ENCODE assay signal across 8 cellular contexts in genomic region chr22:39388261-39389011, GRCh38. TPM values are rescaled to one million over a fixed set of nuclear protein-coding genes. Genes with fewer than 3 reads are reported as not detected.
DNase-seq lines count a peak whose midpoint lies in the region; ATAC-seq and TF ChIP-seq lines count a peak whose summit lies in the region.

No MANE protein-coding gene starts in this region.

- TF ChIP-seq CTCF in dorsolateral prefrontal cortex (IDR thresholded peaks at IDR 0.05 in 54 of 56, conservative IDR thresholded peaks at IDR 0.05 in 2 of 56; ENCODE audit: low read depth in 1 of 56, partially characterized antibody in 56 of 56) = no peak
- no peak for TF ChIP-seq CTCF in right lobe of liver (IDR thresholded peaks at IDR 0.05)

- intact Hi-C loops in dorsolateral prefrontal cortex (cut with DNase I) (loop anchor here in 1 of 2 donors (5.0 kb wide), 1 partner anchor 36 kb away; no protein-coding TSS in a partner anchor), right lobe of liver (cut with DNase I) (no loop called here)

- peak overlapping the region; percentile 79 for H3K4me3 Mint-ChIP-seq in activated CD4-positive, alpha-beta T cell treated with anti-CD3 and anti-CD28 coated beads, Interleukin-2, amount 10 ng/mL, durations not matched to agents 7 days and 5 days

- no peak for TF ChIP-seq POLR2A in right lobe of liver (IDR thresholded peaks at IDR 0.05)

- peak; percentile 70 for ATAC-seq in GM18498 (IDR thresholded peaks at IDR 0.05; ENCODE audit: unreplicated experiment)
- peak; percentile 89 to 93 (median 90) for ATAC-seq in right lobe of liver
- no peak for ATAC-seq in GM21723 (IDR thresholded peaks at IDR 0.05; ENCODE audit: unreplicated experiment)

- WGBS in right lobe of liver (ENCODE audit: insufficient coverage, low coverage, low lambda C conversion rate, missing lambda C conversion rate) = 6% methylated on average over 24 of the region's 56 CpGs

- DNase-seq in NCI-H1092 treated with DMSO at 0.1 percent for 48 hours (lab: John Stamatoyannopoulos, UW) (peak; percentile 81), dorsolateral prefrontal cortex (peak; percentile 52 to 96 (median 80)), right lobe of liver (peak; percentile 64 to 81 (median 78)), Kasumi-1 (lab: John Stamatoyannopoulos, UW) (no peak)
- peak; percentile 93 for DNase-seq in activated CD4-positive, alpha-beta T cell treated with anti-CD3 and anti-CD28 coated beads, Interleukin-2, amount 10 ng/mL, durations not matched to agents 7 days and 5 days
- DNase-seq in stimulated activated CD4-positive, alpha-beta T cell treated with anti-CD3 and anti-CD28 coated beads, Interleukin-2, amount 100 ng/mL, for 4 hours (ENCODE audit: low read depth) = peak; percentile 47

- no peaks in the 10 kb centered on the region for H3K27me3 ChIP-seq in dorsolateral prefrontal cortex
- H3K27me3 ChIP-seq in right lobe of liver = no peaks in the 10 kb centered on the region

- H3K27ac ChIP-seq in dorsolateral prefrontal cortex = peak overlapping the region in 8 of 59 donors; percentile 18 to 99 (median 47)
- H3K27ac ChIP-seq in right lobe of liver = no peak overlapping the region

- H3K36me3 Mint-ChIP-seq in activated CD4-positive, alpha-beta T cell treated with anti-CD3 and anti-CD28 coated beads, Interleukin-2, amount 10 ng/mL, durations not matched to agents 7 days and 5 days (ENCODE audit: low read depth) = peaks cover 9% of the 10 kb centered on the region

- no peaks in the 10 kb centered on the region for H3K27me3 Mint-ChIP-seq in activated CD4-positive, alpha-beta T cell treated with anti-CD3 and anti-CD28 coated beads, Interleukin-2, amount 10 ng/mL, durations not matched to agents 7 days and 5 days

- no peaks in the 10 kb centered on the region for H3K36me3 ChIP-seq in right lobe of liver

- no peaks in the 10 kb centered on the region for H3K9me3 ChIP-seq in right lobe of liver

- peak overlapping the region; percentile 94 for H3K27ac Mint-ChIP-seq in activated CD4-positive, alpha-beta T cell treated with anti-CD3 and anti-CD28 coated beads, Interleukin-2, amount 10 ng/mL, durations not matched to agents 7 days and 5 days

- CTCF ChIA-PET in activated CD4-positive, alpha-beta T cell treated with anti-CD3 and anti-CD28 coated beads, Interleukin-2, amount 10 ng/mL, durations not matched to agents 7 days and 5 days (lab: Charles Lee) = interaction anchor here (1.3 to 3.8 kb wide), 2 partner anchors 11 to 17 kb away, joined by 4 to 24 read pairs; partner anchors contain the start of gene TAB1

- H3K4me1 Mint-ChIP-seq in activated CD4-positive, alpha-beta T cell treated with anti-CD3 and anti-CD28 coated beads, Interleukin-2, amount 10 ng/mL, durations not matched to agents 7 days and 5 days = peaks cover 32% of the 10 kb centered on the region

- POLR2A ChIA-PET in activated CD4-positive, alpha-beta T cell treated with anti-CD3 and anti-CD28 coated beads, Interleukin-2, amount 10 ng/mL, durations not matched to agents 7 days and 5 days (lab: Charles Lee) = interaction anchor here (0.7 kb wide), 1 partner anchor 681 kb away, joined by 3 read pairs; no protein-coding TSS in a partner anchor

- peaks cover 0 to 4% (median 0%) of the 10 kb centered on the region in 4 donors for H3K4me1 ChIP-seq in right lobe of liver

- H3K4me3 ChIP-seq in dorsolateral prefrontal cortex = peak overlapping the region; percentile 40 to 80 (median 64)
- peak overlapping the region; percentile 38 to 50 (median 42) for H3K4me3 ChIP-seq in right lobe of liver

- H3K9me3 Mint-ChIP-seq in activated CD4-positive, alpha-beta T cell treated with anti-CD3 and anti-CD28 coated beads, Interleukin-2, amount 10 ng/mL, durations not matched to agents 7 days and 5 days = no peaks in the 10 kb centered on the region

RNA-seq across cellular contexts. Expression of gene TAB1, which starts 11.1 kb away (rescaled TPM):
- 10 to 100 TPM; 36.4 to 40.8 TPM for total RNA-seq in activated CD4-positive, alpha-beta T cell treated with anti-CD3 and anti-CD28 coated beads, Interleukin-2, amount 10 ng/mL, durations not matched to agents 7 days and 5 days
- 10 to 100 TPM; 25.2 to 75.7 (median 46.7) TPM for total RNA-seq in dorsolateral prefrontal cortex
- 10 to 100 TPM in 4 of 6 experiments, 1 to 10 TPM in 2; 8.9 to 17.0 (median 11.1) TPM for total RNA-seq in right lobe of liver

RNA-seq across cellular contexts. Expression of gene SYNGR1, which starts 38.6 kb away (rescaled TPM):
- under 1 TPM; 0.42 to 0.77 TPM for total RNA-seq in activated CD4-positive, alpha-beta T cell treated with anti-CD3 and anti-CD28 coated beads, Interleukin-2, amount 10 ng/mL, durations not matched to agents 7 days and 5 days
- total RNA-seq in dorsolateral prefrontal cortex (100 to 1,000 TPM; 108 to 421 (median 288) TPM), right lobe of liver (1 to 10 TPM in 5 of 6 experiments, under 1 TPM in 1; 0.74 to 3.2 (median 2.2) TPM)

Comparison
In these comparisons a context has a peak if more than half of its experiments do, and no peak if none do; other contexts are left out.
1. DNase-seq: peak in NCI-H1092 treated with DMSO at 0.1 percent for 48 hours (single experiment), activated CD4-positive, alpha-beta T cell treated with anti-CD3 and anti-CD28 coated beads, Interleukin-2, amount 10 ng/mL, durations not matched to agents 7 days and 5 days (single experiment), dorsolateral prefrontal cortex (10 of 10), right lobe of liver (3 of 3) and stimulated activated CD4-positive, alpha-beta T cell treated with anti-CD3 and anti-CD28 coated beads, Interleukin-2, amount 100 ng/mL, for 4 hours (single experiment); none in Kasumi-1 (0 of 2).
2. RNA of gene SYNGR1, which starts 38.6 kb away (total RNA-seq): 108 to 421 TPM in dorsolateral prefrontal cortex; 0.74 to 3.2 TPM in right lobe of liver and 0.42 to 0.77 TPM in activated CD4-positive, alpha-beta T cell treated with anti-CD3 and anti-CD28 coated beads, Interleukin-2, amount 10 ng/mL, durations not matched to agents 7 days and 5 days; every median in the first group is over 10 times any median in the second.